ENCODE assay signal across 23 cellular contexts in the genomic region with DNA sequence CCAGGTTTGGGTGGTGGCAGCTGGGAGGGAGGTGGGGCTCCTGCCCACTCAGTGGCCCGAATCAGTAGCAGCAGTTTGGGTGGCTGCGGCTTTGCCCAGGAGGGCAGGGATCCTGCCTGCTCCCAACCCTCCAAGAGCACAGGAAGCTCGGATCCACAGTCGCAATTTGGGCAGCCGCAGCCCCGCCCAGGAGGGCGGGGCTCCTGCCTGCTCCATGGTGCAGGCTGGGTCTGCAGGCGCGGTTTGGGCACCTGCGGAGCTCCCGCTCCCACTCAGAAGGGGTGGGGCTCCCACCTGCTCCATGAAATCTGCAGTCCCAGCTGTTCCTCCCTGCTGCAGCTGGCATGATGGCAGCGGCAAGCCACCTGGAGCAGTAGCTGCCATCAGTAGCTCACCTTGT. TPM values are rescaled to one million over a fixed set of nuclear protein-coding genes. Genes with fewer than 3 reads are reported as not detected.
A peak's percentile ranks its signal among the peaks of the same experiment; 100 is the strongest.
DNase-seq lines count a peak whose midpoint lies in the region; ATAC-seq, FAIRE-seq and TF ChIP-seq lines count a peak whose summit lies in the region.
"Had no signal": no experiment of that assay in that cellular context is flagged by ENCODE, and none has a peak within 500 bp of the region (broad histone marks: within the 10 kb centered on the region; RNA-seq: fewer than 3 reads in every experiment).

No MANE protein-coding gene starts in this region.

- H3K4me3 Mint-ChIP-seq in endothelial cell (ENCODE audit: unreplicated experiment) = no peak overlapping the region
- H3K4me3 Mint-ChIP-seq: stimulated activated memory B cell treated with anti-CD40 and anti-IgM and Interleukin-4, amounts not matched to agents 10 μg/mL and 1 μg/mL and 100 μg/mL, for 72 hours had no signal

- H3K36me3 Mint-ChIP-seq in endothelial cell (ENCODE audit: low read depth, unreplicated experiment) = no peaks in the 10 kb centered on the region
- H3K36me3 Mint-ChIP-seq: stimulated activated memory B cell treated with anti-CD40 and anti-IgM and Interleukin-4, amounts not matched to agents 10 μg/mL and 1 μg/mL and 100 μg/mL, for 72 hours had no signal

- H3K9me1 ChIP-seq in K562 (ENCODE audit: control insufficient read depth, insufficient read depth, low read length) = no peaks in the 10 kb centered on the region

- no peaks in the 10 kb centered on the region for H3K27me3 Mint-ChIP-seq in endothelial cell (ENCODE audit: unreplicated experiment)

- no peak for FAIRE-seq in K562 (lab: Jason Lieb, UNC)
- FAIRE-seq: bronchial epithelial cell, GM18507, H54 had no signal

- H3K23ac ChIP-seq in neuronal stem cell (ENCODE audit: low read depth, low read length, poor library complexity) = no peak overlapping the region

- intact Hi-C loops in K562 (cut with micrococcal nuclease) = no loop called here

- no peak overlapping the region for H4K91ac ChIP-seq in neuronal stem cell (ENCODE audit: low read depth, low read length, poor library complexity)

- no peak overlapping the region for H2BK5ac ChIP-seq in neuronal stem cell (ENCODE audit: low read length)

- no peak overlapping the region for H3K27ac Mint-ChIP-seq in endothelial cell (ENCODE audit: unreplicated experiment)
- H3K27ac Mint-ChIP-seq: stimulated activated memory B cell treated with anti-CD40 and anti-IgM and Interleukin-4, amounts not matched to agents 10 μg/mL and 1 μg/mL and 100 μg/mL, for 72 hours had no signal

- no peak overlapping the region; a peak in 1 of 4 replicates for H3K9ac ChIP-seq in K562 (ENCODE audit: insufficient read depth in 1 of 2, low read depth in 2 of 2, low read length in 2 of 2)
- no peak overlapping the region for H3K9ac ChIP-seq in neuronal stem cell (ENCODE audit: low read depth, low read length, poor library complexity)

- H3K79me2 ChIP-seq in K562 (ENCODE audit: control insufficient read depth, insufficient read depth, low read length) = no peaks in the 10 kb centered on the region

- no peak overlapping the region for H3K18ac ChIP-seq in neuronal stem cell (ENCODE audit: low read length)

- TF ChIP-seq RAD21 in K562 (CRISPR knock-in tag; conservative IDR thresholded peaks at IDR 0.05 in 1 of 2, IDR thresholded peaks at IDR 0.05 in 1 of 2) = no peak

- H3K27me3 ChIP-seq in K562 (ENCODE audit: control insufficient read depth in 2 of 2, insufficient read depth in 2 of 2, low read length in 2 of 2) (no peaks in the 10 kb centered on the region; a peak in 1 of 5 replicates), neuronal stem cell (ENCODE audit: control insufficient read depth in 3 of 3, insufficient read depth in 3 of 3, low read depth in 1 of 3, low read length in 3 of 3) (no peaks in the 10 kb centered on the region), Peyer's patch (no peaks in the 10 kb centered on the region)
- H3K27me3 ChIP-seq: gastrocnemius medialis had no signal

- H2AK5ac ChIP-seq in neuronal stem cell (ENCODE audit: low read depth, low read length) = no peak overlapping the region

- DNase-seq in NCI-H2171 treated with DMSO at 0.1 percent for 48 hours (lab: John Stamatoyannopoulos, UW) (peak; percentile 38), NCI-H2171 (lab: John Stamatoyannopoulos, UW) (no peak), NCI-H2029 (lab: John Stamatoyannopoulos, UW) (peak; percentile 53), K562 (ENCODE audit: extremely low read depth in 1 of 4, low spot score in 3 of 4) (peak in 2 of 4 experiments; percentile 6 to 10), neuronal stem cell (ENCODE audit: low spot score) (no peak), Peyer's patch (no peak), endothelial cell (ENCODE audit: low spot score) (no peak), NOMO-1 treated with DMSO at 0.1 percent for 48 hours (lab: John Stamatoyannopoulos, UW; ENCODE audit: unreplicated experiment) (no peak)
- DNase-seq: activated CD4-positive, alpha-beta T cell treated with anti-CD3 and anti-CD28 coated beads for 4 hours; activated effector memory CD4-positive, alpha-beta T cell treated with Interleukin-2 at 50 U/mL for 16 hours; C1 segment of cervical spinal cord; dermis blood vessel endothelial cell; gastrocnemius medialis; left ventricle myocardium superior; NCI-H1048; NCI-H446 treated with DMSO at 0.1 percent for 48 hours; occipital lobe; retina had no signal

- no peaks in the 10 kb centered on the region for H3K9me3 Mint-ChIP-seq in endothelial cell (ENCODE audit: unreplicated experiment)
- H3K9me3 Mint-ChIP-seq: stimulated activated memory B cell treated with anti-CD40 and anti-IgM and Interleukin-4, amounts not matched to agents 10 μg/mL and 1 μg/mL and 100 μg/mL, for 72 hours had no signal

- H3K4ac ChIP-seq in neuronal stem cell (ENCODE audit: low read length) = no peak overlapping the region

- no peak overlapping the region for H2BK15ac ChIP-seq in neuronal stem cell (ENCODE audit: low read length)

- CTCF ChIA-PET in K562 (lab: Yijun Ruan, JAX; ENCODE audit: low intra/inter-chr PET ratio) = no interaction called here

- H3K4me1 Mint-ChIP-seq in endothelial cell (ENCODE audit: unreplicated experiment) = no peaks in the 10 kb centered on the region
- H3K4me1 Mint-ChIP-seq: stimulated activated memory B cell treated with anti-CD40 and anti-IgM and Interleukin-4, amounts not matched to agents 10 μg/mL and 1 μg/mL and 100 μg/mL, for 72 hours had no signal

- H3K36me3 ChIP-seq in K562 (ENCODE audit: control insufficient read depth, insufficient read depth, low read length) = no peaks in the 10 kb centered on the region
- no peaks in the 10 kb centered on the region for H3K36me3 ChIP-seq in neuronal stem cell (replicated peaks in 1 of 2; ENCODE audit: control insufficient read depth in 2 of 2, insufficient read depth in 2 of 2, low read length in 2 of 2)
- no peaks in the 10 kb centered on the region for H3K36me3 ChIP-seq in Peyer's patch
- H3K36me3 ChIP-seq: gastrocnemius medialis, thoracic aorta had no signal

- H3K79me1 ChIP-seq in neuronal stem cell (ENCODE audit: low read depth, low read length) = no peaks in the 10 kb centered on the region

- no peaks in the 10 kb centered on the region for H3K9me3 ChIP-seq in K562 (replicated peaks; ENCODE audit: control insufficient read depth, insufficient read depth, low read depth, low read length)
- no peaks in the 10 kb centered on the region for H3K9me3 ChIP-seq in neuronal stem cell (replicated peaks in 1 of 2; ENCODE audit: control insufficient read depth in 2 of 2, insufficient read depth in 1 of 2, low read depth in 1 of 2, low read length in 2 of 2)
- no peaks in the 10 kb centered on the region for H3K9me3 ChIP-seq in Peyer's patch
- H3K9me3 ChIP-seq: gastrocnemius medialis, thoracic aorta had no signal

- H2AFZ ChIP-seq in K562 (ENCODE audit: low read depth, low read length) = peak overlapping the region; percentile 53
- no peak overlapping the region for H2AFZ ChIP-seq in neuronal stem cell (ENCODE audit: low read length)

- POLR2A ChIA-PET in K562 (lab: Yijun Ruan, JAX) = no interaction called here

- H3K27ac ChIP-seq in K562 (ENCODE audit: extremely low read depth, low read depth, low read length) = no peak overlapping the region
- no peak overlapping the region for H3K27ac ChIP-seq in neuronal stem cell (replicated peaks; ENCODE audit: low read length)
- no peak overlapping the region for H3K27ac ChIP-seq in Peyer's patch
- H3K27ac ChIP-seq: gastrocnemius medialis, thoracic aorta had no signal

- H3K14ac ChIP-seq in neuronal stem cell (ENCODE audit: low read length) = no peak overlapping the region

- TF ChIP-seq POLR2A in K562 (conservative IDR thresholded peaks at IDR 0.05) = no peak
- TF ChIP-seq POLR2A in Peyer's patch (IDR thresholded peaks at IDR 0.05) = no peak

- H3K4me1 ChIP-seq in K562 (replicated peaks in 1 of 2; ENCODE audit: control insufficient read depth in 2 of 2, insufficient read depth in 2 of 2, low read length in 2 of 2) (peaks cover 0 to 7% of the 10 kb centered on the region in 2 experiments; a peak in 2 of 5 replicates), neuronal stem cell (ENCODE audit: control insufficient read depth in 2 of 2, insufficient read depth in 1 of 2, low read depth in 1 of 2, low read length in 2 of 2) (no peaks in the 10 kb centered on the region), Peyer's patch (no peaks in the 10 kb centered on the region)
- H3K4me1 ChIP-seq: gastrocnemius medialis had no signal

- no peak overlapping the region for H2BK120ac ChIP-seq in neuronal stem cell (ENCODE audit: low read depth, low read length)

- H3K4me3 ChIP-seq in K562 (no peak overlapping the region), neuronal stem cell (ENCODE audit: low read length in 2 of 2) (no peak overlapping the region), Peyer's patch (no peak overlapping the region)
- H3K4me3 ChIP-seq: gastrocnemius medialis, thoracic aorta had no signal

- H4K8ac ChIP-seq in neuronal stem cell (ENCODE audit: low read depth, low read length) = no peak overlapping the region

- in situ Hi-C loops in K562 (cut with MboI) = no loop called here

- no TSS peak for BruUV-seq in K562 (replicated peaks; lab: Mats Ljungman, UMichigan)

- 0% methylated on average over 10 of the region's 12 CpGs for WGBS in K562 (ENCODE audit: insufficient coverage, low coverage, missing lambda C conversion rate)
- no CpG with 5 or more reads among the region's 12 CpGs for WGBS in neuronal stem cell (ENCODE audit: extremely low coverage in 2 of 2, insufficient read length in 2 of 2, insufficient replicate concordance in 1 of 2), 2 donors

- TF ChIP-seq EP300 in K562 (IDR thresholded peaks at IDR 0.05; ENCODE audit: low read length) = no peak

- H3K4me2 ChIP-seq in K562 (ENCODE audit: insufficient read depth, low read length) = no peak overlapping the region
- peak overlapping the region; percentile 19 for H3K4me2 ChIP-seq in neuronal stem cell (ENCODE audit: insufficient read depth, low read length, poor library complexity, severe bottlenecking)

- no peaks in the 10 kb centered on the region for H4K20me1 ChIP-seq in K562 (replicated peaks; ENCODE audit: control insufficient read depth, insufficient read depth, low read length)

- TF ChIP-seq CTCF in K562 (IDR thresholded peaks at IDR 0.05 in 2 of 3, conservative IDR thresholded peaks at IDR 0.05 in 1 of 3; ENCODE audit: insufficient read depth in 2 of 3, low read depth in 1 of 3, low read length in 3 of 3) = no peak
- TF ChIP-seq CTCF in Peyer's patch (IDR thresholded peaks at IDR 0.05) = no peak
- TF ChIP-seq CTCF in endothelial cell (IDR thresholded peaks at IDR 0.05; ENCODE audit: unreplicated experiment) = no peak

- no peak overlapping the region for H2BK12ac ChIP-seq in neuronal stem cell (ENCODE audit: low read length)

- ATAC-seq in K562 = peak; percentile 76
- ATAC-seq: gastrocnemius medialis; left ventricle myocardium superior; stimulated activated memory B cell treated with anti-CD40 and anti-IgM and Interleukin-4, amounts not matched to agents 10 μg/mL and 1 μg/mL and 100 μg/mL, for 72 hours had no signal

RNA-seq across cellular contexts. Expression of gene CALCB, which starts 38.1 kb away (rescaled TPM):
- not detected in 2 replicates for total RNA-seq in K562 (2011; cell fraction: chromatin; rRNA removed; ENCODE audit: low replicate concordance)
- total RNA-seq in K562 (2011; cell fraction: nucleolus; rRNA removed) = not detected in 2 replicates
- total RNA-seq in K562 (2011; cell fraction: nucleoplasm; rRNA removed) = not detected in 2 replicates
- not detected in 2 replicates for total RNA-seq in K562 (2014; rRNA removed)
- total RNA-seq in K562 (2014; rRNA removed; fragmentation: Illumina TruSeq; extraction: Trizol) = not detected in 2 replicates
- total RNA-seq in K562 (2015; rRNA removed; fragmentation: Illumina TruSeq; extraction: Trizol) = not detected in 2 replicates
- not detected in 2 replicates for total RNA-seq in K562 (2021)
- polyA plus RNA-seq in K562 (2011; rRNA removed) = not detected in 2 replicates
- not detected in 2 replicates for polyA plus RNA-seq in K562 (2011; cell fraction: cytosol; rRNA removed)
- not detected in 2 replicates for polyA plus RNA-seq in K562 (2011; cell fraction: nucleus; rRNA removed)
- polyA plus RNA-seq in K562 (2012) = not detected in 2 replicates
- polyA plus RNA-seq in K562 (2014; fragmentation: Illumina TruSeq; extraction: Trizol) = not detected in 2 replicates
- polyA plus RNA-seq in K562 (2014; fragmentation: Nextera tagmentation; extraction: Ambion mirVana) = not detected
- not detected in 2 replicates for polyA plus RNA-seq in K562 (2014; rRNA removed)
- polyA minus RNA-seq in K562 (2011; rRNA and poly(A)+ RNA removed) = not detected in 2 replicates
- not detected in 2 replicates for polyA minus RNA-seq in K562 (2011; cell fraction: cytosol; rRNA and poly(A)+ RNA removed)
- polyA minus RNA-seq in K562 (2011; cell fraction: nucleus; rRNA and poly(A)+ RNA removed) = not detected in 2 replicates
- polyA plus RNA-seq in neuronal stem cell (2013, experiment 1 of 2) = 1.4 TPM
- polyA plus RNA-seq in neuronal stem cell (2013, experiment 2 of 2) = 1.3 TPM
- 1 to 10 TPM in 1 of 4 donors, under 1 TPM in 1, not detected in 2; 0.67 to 5.0 TPM for total RNA-seq in Peyer's patch
- total RNA-seq in endothelial cell (ENCODE audit: unreplicated experiment) = 0.28 TPM
- total RNA-seq: dermis blood vessel endothelial cell, gastrocnemius medialis, left ventricle myocardium superior, occipital lobe had no signal

Comparison
In these comparisons a context has a peak if more than half of its experiments do, and no peak if none do; other contexts are left out.
1. DNase-seq: peak in NCI-H2171 treated with DMSO at 0.1 percent for 48 hours (single experiment) and NCI-H2029 (single experiment); none in NCI-H2171 (single experiment), neuronal stem cell (single experiment), Peyer's patch (0 of 3), endothelial cell (single experiment) and NOMO-1 treated with DMSO at 0.1 percent for 48 hours (single experiment).